ENCODE assay signal across 23 cellular contexts in the genomic region with DNA sequence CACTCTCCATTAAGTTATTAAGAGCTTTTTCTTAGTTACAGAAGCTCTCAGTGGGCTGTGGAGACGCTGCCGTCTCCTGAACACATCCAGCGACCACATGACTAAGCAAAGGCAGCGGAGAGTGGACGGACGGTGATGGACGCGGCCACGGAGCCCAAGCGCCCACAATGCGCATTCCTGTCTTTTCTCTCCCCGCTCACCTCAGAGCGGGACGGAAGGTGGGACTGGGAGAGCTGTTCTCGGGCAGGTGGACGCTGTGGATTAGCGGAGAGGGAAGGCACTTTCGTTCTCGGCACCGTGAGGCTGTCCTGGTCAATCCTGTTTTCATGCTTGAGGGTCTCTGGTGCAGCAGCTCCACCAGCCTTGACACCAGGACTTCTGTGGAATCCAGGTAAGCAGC.
"Had no signal": no experiment of that assay in that cellular context is flagged by ENCODE, and none has a peak within 500 bp of the region (broad histone marks: within the 10 kb centered on the region; RNA-seq: fewer than 3 reads in every experiment).

No MANE protein-coding gene starts in this region.

- H3K36me3 Mint-ChIP-seq: naive B cell had no signal

- H3K4me3 ChIP-seq: esophagus squamous epithelium, left lung, neural progenitor cell, right lobe of liver, skin epidermis, vagina had no signal

- H3K9me3 ChIP-seq: esophagus squamous epithelium, left lung, right lobe of liver, vagina had no signal

- H3K9me3 Mint-ChIP-seq: activated B cell treated with CpG ODN at 0.5 μM for 24 hours; activated naive CD4-positive, alpha-beta T cell treated with anti-CD3 and anti-CD28 coated beads, Interleukin-2, amount 50 U/mL, for 72 hours; activated T-cell treated with anti-CD3 and anti-CD28 coated beads, Interleukin-2, amount 50 U/mL, for 72 hours; central memory CD8-positive, alpha-beta T cell; naive B cell; neural progenitor cell; stimulated activated naive CD8-positive, alpha-beta T cell treated with anti-CD3 and anti-CD28 coated beads, Interleukin-15, amount 100 ng/mL, for 72 hours; type B pancreatic cell had no signal

- H3K4me2 ChIP-seq: neural progenitor cell had no signal

- ATAC-seq: activated naive CD4-positive, alpha-beta T cell treated with anti-CD3 and anti-CD28 coated beads, Interleukin-2, amount 50 U/mL, for 72 hours; activated T-cell treated with anti-CD3 and anti-CD28 coated beads, Interleukin-2, amount 50 U/mL, for 72 hours; left lung; right lobe of liver; stimulated activated naive CD8-positive, alpha-beta T cell treated with anti-CD3 and anti-CD28 coated beads, Interleukin-15, amount 100 ng/mL, for 72 hours; T-helper 17 cell had no signal

- H3K27me3 ChIP-seq: esophagus squamous epithelium, left lung, neural progenitor cell, right lobe of liver, vagina had no signal

- DNase-seq: activated B cell treated with CpG ODN at 0.5 μM for 24 hours; activated naive CD4-positive, alpha-beta T cell; activated T-cell treated with anti-CD3 and anti-CD28 coated beads for 4 hours; activated T-cell treated with anti-CD3 and anti-CD28 coated beads, Interleukin-2, amount 50 U/mL, for 72 hours; dermis blood vessel endothelial cell; effector CD4-positive, alpha-beta T cell; esophagus squamous epithelium; foreskin melanocyte; naive B cell; right lobe of liver; stimulated activated CD4-positive, alpha-beta T cell treated with anti-CD3 and anti-CD28 coated beads, Interleukin-12 subunit alpha, Interleukin-12 subunit beta, amount 100 ng/mL, for 4 hours; stimulated activated CD4-positive, alpha-beta T cell treated with anti-CD3 and anti-CD28 coated beads, Interleukin-4, amount 100 ng/mL, for 1 hour; stimulated activated naive CD8-positive, alpha-beta T cell treated with anti-CD3 and anti-CD28 coated beads, Interleukin-15, amount 100 ng/mL, for 72 hours; substantia nigra; T-helper 17 cell had no signal

- H3K27me3 Mint-ChIP-seq: activated B cell treated with CpG ODN at 0.5 μM for 24 hours; central memory CD8-positive, alpha-beta T cell; naive B cell; stimulated activated naive CD8-positive, alpha-beta T cell treated with anti-CD3 and anti-CD28 coated beads, Interleukin-15, amount 100 ng/mL, for 72 hours; T-helper 17 cell; type B pancreatic cell had no signal

- H3K27ac Mint-ChIP-seq: activated naive CD4-positive, alpha-beta T cell treated with anti-CD3 and anti-CD28 coated beads, Interleukin-2, amount 50 U/mL, for 72 hours; activated T-cell treated with anti-CD3 and anti-CD28 coated beads, Interleukin-2, amount 50 U/mL, for 72 hours; neural progenitor cell; T-helper 17 cell had no signal

- H3K36me3 ChIP-seq: neural progenitor cell, right lobe of liver, vagina had no signal

- H3K4me3 Mint-ChIP-seq: activated B cell treated with CpG ODN at 0.5 μM for 24 hours; activated T-cell treated with anti-CD3 and anti-CD28 coated beads, Interleukin-2, amount 50 U/mL, for 72 hours; central memory CD8-positive, alpha-beta T cell; stimulated activated naive CD8-positive, alpha-beta T cell treated with anti-CD3 and anti-CD28 coated beads, Interleukin-15, amount 100 ng/mL, for 72 hours had no signal

- H2AFZ ChIP-seq: neural progenitor cell had no signal

- H3K27ac ChIP-seq: epithelial cell of prostate, esophagus squamous epithelium, left lung, neural progenitor cell, right lobe of liver, skin epidermis, vagina had no signal

- H3K9ac ChIP-seq: neural progenitor cell had no signal
